In the genomic region with DNA sequence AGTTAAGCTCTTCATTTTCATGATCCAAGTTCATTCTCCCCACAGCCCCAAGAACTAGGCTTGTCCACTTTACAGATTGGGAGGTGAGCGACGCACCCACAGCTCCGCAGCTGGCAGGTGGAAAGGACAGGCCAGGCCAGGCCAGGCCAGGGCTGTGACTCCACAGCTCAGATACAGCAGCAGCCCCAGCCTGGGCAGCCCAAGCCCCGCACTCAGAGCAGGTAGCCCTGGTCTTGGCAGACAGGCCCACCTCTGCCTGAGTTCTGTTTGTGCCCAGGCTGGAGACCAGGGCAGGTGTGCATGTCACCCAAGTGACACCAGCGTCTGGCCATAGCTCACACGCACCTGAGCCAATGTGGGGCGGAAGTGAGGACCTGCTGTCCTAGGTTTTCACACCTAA, we compare ENCODE assay signal across 13 cellular contexts.
DNase-seq lines count a peak whose midpoint lies in the region; ATAC-seq and TF ChIP-seq lines count a peak whose summit lies in the region.
"Had no signal": no experiment of that assay in that cellular context is flagged by ENCODE, and none has a peak within 500 bp of the region (broad histone marks: within the 10 kb centered on the region; RNA-seq: fewer than 3 reads in every experiment).

No MANE protein-coding gene starts in this region.

- H3K4me3 ChIP-seq in left ventricle myocardium inferior = no peak overlapping the region
- no peak overlapping the region for H3K4me3 ChIP-seq in stomach

- H3K27ac ChIP-seq in left ventricle myocardium inferior (replicated peaks) (no peak overlapping the region), stomach (no peak overlapping the region)

- H3K27me3 ChIP-seq in left ventricle myocardium inferior (ENCODE audit: low read depth) (no peaks in the 10 kb centered on the region), stomach (no peaks in the 10 kb centered on the region)

- 92 to 96% (median 94%) methylated on average over 6 to 7 of the region's 7 CpGs for WGBS in stomach, 5 donors

- H3K4me1 ChIP-seq in left ventricle myocardium inferior (peaks cover 23% of the 10 kb centered on the region), stomach (peaks cover 4 to 20% (median 12%) of the 10 kb centered on the region in 4 donors)

- TF ChIP-seq POLR2A in stomach (IDR thresholded peaks at IDR 0.05) = no peak

- peak; percentile 63 for DNase-seq in Right ventricle myocardium inferior (ENCODE audit: missing footprints)
- DNase-seq in left ventricle myocardium inferior = no peak
- DNase-seq in ecto neural progenitor cell (ENCODE audit: low spot score) = peak; percentile 37
- peak; percentile 87 for DNase-seq in mesenteric fat pad (ENCODE audit: low spot score)
- DNase-seq in stomach = peak; percentile 22
- no peak for DNase-seq in stimulated activated CD4-positive, alpha-beta T cell treated with anti-CD3 and anti-CD28 coated beads, Interleukin-2, amount 100 ng/mL, for 24 hours
- DNase-seq in NCI-H226 = no peak
- no peak for DNase-seq in NCI-H2081 treated with DMSO at 0.1 percent for 48 hours (lab: John Stamatoyannopoulos, UW)
- DNase-seq: DMS53, Karpas-422, NCI-H1417, NCI-H2029, NCI-H524 treated with DMSO at 0.1 percent for 48 hours had no signal

- H3K9me3 ChIP-seq in left ventricle myocardium inferior (replicated peaks) = no peaks in the 10 kb centered on the region
- H3K9me3 ChIP-seq in stomach = no peaks in the 10 kb centered on the region

- no peak for ATAC-seq in Right ventricle myocardium inferior

- TF ChIP-seq CTCF in left ventricle myocardium inferior (IDR thresholded peaks at IDR 0.05; ENCODE audit: borderline replicate concordance) = no peak
- TF ChIP-seq CTCF in stomach (IDR thresholded peaks at IDR 0.05) = no peak

- TF ChIP-seq EP300 in stomach (IDR thresholded peaks at IDR 0.05) = no peak

- H3K36me3 ChIP-seq in left ventricle myocardium inferior (peaks cover 6% of the 10 kb centered on the region), stomach (peaks cover 0 to 12% (median 4%) of the 10 kb centered on the region in 4 donors)

- intact Hi-C loops in Right ventricle myocardium inferior (cut with DNase I) (loop anchor here (10.0 kb wide), 1 partner anchor 256 kb away; no protein-coding TSS in a partner anchor), left ventricle myocardium inferior (cut with micrococcal nuclease) (loop anchor here (10.0 kb wide), 1 partner anchor 154 kb away; no protein-coding TSS in a partner anchor), stomach (cut with DNase I; ENCODE audit: low total_unique reads) (loop anchor here (10.0 kb wide), 1 partner anchor 284 kb away; no protein-coding TSS in a partner anchor)

Comparison
In these comparisons a context has a peak if more than half of its experiments do, and no peak if none do; other contexts are left out.
1. DNase-seq: peak in Right ventricle myocardium inferior (single experiment), ecto neural progenitor cell (single experiment), mesenteric fat pad (single experiment) and stomach (single experiment); none in left ventricle myocardium inferior (single experiment), stimulated activated CD4-positive, alpha-beta T cell treated with anti-CD3 and anti-CD28 coated beads, Interleukin-2, amount 100 ng/mL, for 24 hours (0 of 2), NCI-H226 (single experiment) and NCI-H2081 treated with DMSO at 0.1 percent for 48 hours (single experiment).